In genomic region chr3:58337190-58337589, GRCh38 we compare ENCODE assay signal across 15 cellular contexts. TPM values are rescaled to one million over a fixed set of nuclear protein-coding genes. Genes with fewer than 3 reads are reported as not detected.
A peak's percentile ranks its signal among the peaks of the same experiment; 100 is the strongest.
DNase-seq lines count a peak whose midpoint lies in the region; ATAC-seq and TF ChIP-seq lines count a peak whose summit lies in the region.
"Had no signal": no experiment of that assay in that cellular context is flagged by ENCODE, and none has a peak within 500 bp of the region (broad histone marks: within the 10 kb centered on the region; RNA-seq: fewer than 3 reads in every experiment).

No MANE protein-coding gene starts in this region.

- no peak for DNase-seq in NB4 (ENCODE audit: low read depth)
- DNase-seq in mesendoderm, result no peak
- no peak for DNase-seq in activated T-cell treated with anti-CD3 and anti-CD28 coated beads, Interleukin-2, amount 50 U/mL, for 4 hours
- no peak for DNase-seq in left colon
- DNase-seq: GF-D8, GOT3, Kasumi-1, NCI-H1417 treated with DMSO at 0.1 percent for 48 hours, NCI-H1930, NCI-H2171, NCI-H446 treated with DMSO at 0.1 percent for 48 hours, NCI-H748 treated with DMSO at 0.1 percent for 48 hours had no signal

- H3K4me3 ChIP-seq in DOHH2 (ENCODE audit: low read length), result peak overlapping the region; percentile 68
- H3K4me3 ChIP-seq in NB4 (ENCODE audit: low read depth, low read length), result peak overlapping the region; percentile 81
- H3K4me3 ChIP-seq in mesendoderm (ENCODE audit: low read length), result no peak overlapping the region

- H3K27ac ChIP-seq in DOHH2 (ENCODE audit: low read depth, low read length), result peak overlapping the region; percentile 99
- H3K27ac ChIP-seq in mesendoderm (ENCODE audit: low read depth, low read length), result no peak overlapping the region

- H3K9me3 ChIP-seq in DOHH2 (ENCODE audit: control insufficient read depth, insufficient read depth, low read length), result no peaks in the 10 kb centered on the region

- H3K4me1 ChIP-seq in DOHH2 (ENCODE audit: control insufficient read depth, low read length) (peaks cover 71% of the 10 kb centered on the region), mesendoderm (ENCODE audit: control insufficient read depth, low read depth, low read length) (no peaks in the 10 kb centered on the region)

- WGBS in mesendoderm (ENCODE audit: extremely low coverage, insufficient coverage, low lambda C conversion rate), result no CpG with 5 or more reads among the region's 1 CpG

- no peaks in the 10 kb centered on the region for H4K20me1 ChIP-seq in DOHH2 (ENCODE audit: control insufficient read depth, insufficient read depth, low read depth, low read length)

- no peaks in the 10 kb centered on the region for H3K9me2 ChIP-seq in DOHH2 (replicated peaks; ENCODE audit: control insufficient read depth, low read length)

- H3K36me3 Mint-ChIP-seq in dendritic cell treated with granulocyte-macrophage colony-stimulating factor and Interleukin-4, amounts not matched to agents 40 ng/mL and 50 ng/mL, for 4 days (ENCODE audit: low read depth), result peaks cover 54% of the 10 kb centered on the region
- peaks cover 12% of the 10 kb centered on the region for H3K36me3 Mint-ChIP-seq in activated T-cell treated with anti-CD3 and anti-CD28 coated beads, Interleukin-2, amount 50 U/mL, for 4 hours (ENCODE audit: insufficient read depth)

- H3K27me3 Mint-ChIP-seq in dendritic cell treated with granulocyte-macrophage colony-stimulating factor and Interleukin-4, amounts not matched to agents 40 ng/mL and 50 ng/mL, for 4 days, result no peaks in the 10 kb centered on the region
- H3K27me3 Mint-ChIP-seq in activated T-cell treated with anti-CD3 and anti-CD28 coated beads, Interleukin-2, amount 50 U/mL, for 4 hours (ENCODE audit: low read depth), result no peaks in the 10 kb centered on the region

- no peak for TF ChIP-seq POLR2A in NB4 (IDR thresholded peaks at IDR 0.05; ENCODE audit: extremely low read depth, insufficient read length)

- H3F3A ChIP-seq in DOHH2 (ENCODE audit: control insufficient read depth, insufficient read depth), result peaks cover 45% of the 10 kb centered on the region

- no peak for ATAC-seq in HG03196 (IDR thresholded peaks at IDR 0.05; ENCODE audit: unreplicated experiment)
- ATAC-seq in activated T-cell treated with anti-CD3 and anti-CD28 coated beads, Interleukin-2, amount 50 U/mL, for 4 hours, result no peak
- no peak for ATAC-seq in left colon

- H3K18ac ChIP-seq in mesendoderm (ENCODE audit: low read length), result no peak overlapping the region

- no peaks in the 10 kb centered on the region for H3K79me1 ChIP-seq in mesendoderm (ENCODE audit: low read length)

- no peak overlapping the region for H4K8ac ChIP-seq in mesendoderm (ENCODE audit: low read depth, low read length)

- TF ChIP-seq CTCF in DOHH2 (IDR thresholded peaks at IDR 0.05; ENCODE audit: low read depth, low read length, poor library complexity, severe bottlenecking) (no peak), NB4 (IDR thresholded peaks at IDR 0.05; ENCODE audit: low read depth, low read length) (no peak)

- H3K36me3 ChIP-seq in DOHH2 (ENCODE audit: control insufficient read depth, low read length) (peaks cover 83% of the 10 kb centered on the region), mesendoderm (ENCODE audit: control insufficient read depth, insufficient read depth, low read length) (no peaks in the 10 kb centered on the region)

- H3K79me2 ChIP-seq in DOHH2 (ENCODE audit: control insufficient read depth, low read length) (peaks cover 97% of the 10 kb centered on the region), mesendoderm (ENCODE audit: control insufficient read depth, insufficient read depth, low read length) (no peaks in the 10 kb centered on the region)

- H3K4ac ChIP-seq in mesendoderm (ENCODE audit: low read depth, low read length), result no peak overlapping the region

- H3K4me1 Mint-ChIP-seq in dendritic cell treated with granulocyte-macrophage colony-stimulating factor and Interleukin-4, amounts not matched to agents 40 ng/mL and 50 ng/mL, for 4 days (ENCODE audit: low read depth), result peaks cover 50% of the 10 kb centered on the region
- peaks cover 38% of the 10 kb centered on the region for H3K4me1 Mint-ChIP-seq in activated T-cell treated with anti-CD3 and anti-CD28 coated beads, Interleukin-2, amount 50 U/mL, for 4 hours (ENCODE audit: low read depth)

- peak overlapping the region; percentile 22 for H3K27ac Mint-ChIP-seq in dendritic cell treated with granulocyte-macrophage colony-stimulating factor and Interleukin-4, amounts not matched to agents 40 ng/mL and 50 ng/mL, for 4 days

- H3K4me2 ChIP-seq in DOHH2 (ENCODE audit: low read length) (peak overlapping the region; percentile 98), mesendoderm (ENCODE audit: low read length) (no peak overlapping the region)

- H3K56ac ChIP-seq in mesendoderm (ENCODE audit: low read length), result no peak overlapping the region

- intact Hi-C loops in dendritic cell treated with granulocyte-macrophage colony-stimulating factor and Interleukin-4, amounts not matched to agents 40 ng/mL and 50 ng/mL, for 4 days (cut with micrococcal nuclease), result no loop called here
- intact Hi-C loops in left colon (cut with DNase I, micrococcal nuclease), result no loop called here

- H2AK5ac ChIP-seq in mesendoderm (ENCODE audit: low read length), result no peak overlapping the region

- H4K5ac ChIP-seq in mesendoderm (ENCODE audit: low read length), result no peak overlapping the region

- no peaks in the 10 kb centered on the region for H3K9me3 Mint-ChIP-seq in dendritic cell treated with granulocyte-macrophage colony-stimulating factor and Interleukin-4, amounts not matched to agents 40 ng/mL and 50 ng/mL, for 4 days
- no peaks in the 10 kb centered on the region for H3K9me3 Mint-ChIP-seq in activated T-cell treated with anti-CD3 and anti-CD28 coated beads, Interleukin-2, amount 50 U/mL, for 4 hours

- no peaks in the 10 kb centered on the region for H3K27me3 ChIP-seq in DOHH2 (ENCODE audit: control insufficient read depth, low read length)
- H3K27me3 ChIP-seq in mesendoderm (ENCODE audit: insufficient read depth, low read length, poor library complexity), result no peaks in the 10 kb centered on the region

- H3K23ac ChIP-seq in mesendoderm (ENCODE audit: low read length), result no peak overlapping the region

- H2BK15ac ChIP-seq in mesendoderm (replicated peaks; ENCODE audit: low read depth), result no peak overlapping the region

- H2BK120ac ChIP-seq in mesendoderm (ENCODE audit: low read depth, low read length), result no peak overlapping the region

- no peak overlapping the region for H3K4me3 Mint-ChIP-seq in dendritic cell treated with granulocyte-macrophage colony-stimulating factor and Interleukin-4, amounts not matched to agents 40 ng/mL and 50 ng/mL, for 4 days
- H3K4me3 Mint-ChIP-seq in activated T-cell treated with anti-CD3 and anti-CD28 coated beads, Interleukin-2, amount 50 U/mL, for 4 hours, result no peak overlapping the region

- no peak overlapping the region for H2BK5ac ChIP-seq in mesendoderm (ENCODE audit: low read length)

- H3K9ac ChIP-seq in mesendoderm (ENCODE audit: low read length), result no peak overlapping the region

RNA-seq across cellular contexts. Expression of gene PXK, which starts 4.5 kb away (rescaled TPM):
- 5.3 TPM for polyA plus RNA-seq in mesendoderm (2013, experiment 1 of 2)
- polyA plus RNA-seq in mesendoderm (2013, experiment 2 of 2), result 5.1 TPM
- 10 to 100 TPM; 30.1 to 40.2 (median 32.2) TPM for total RNA-seq in activated T-cell treated with anti-CD3 and anti-CD28 coated beads, Interleukin-2, amount 50 U/mL, for 4 hours
- total RNA-seq in left colon, result 10 to 100 TPM; 10.2 to 12.6 TPM

RNA-seq across cellular contexts. Expression of gene HTD2, which starts 30.9 kb away (rescaled TPM):
- 6.4 TPM for polyA plus RNA-seq in mesendoderm (2013, experiment 1 of 2)
- polyA plus RNA-seq in mesendoderm (2013, experiment 2 of 2), result 4.3 TPM
- 10 to 100 TPM; 14.4 to 16.1 (median 15.9) TPM for total RNA-seq in activated T-cell treated with anti-CD3 and anti-CD28 coated beads, Interleukin-2, amount 50 U/mL, for 4 hours
- 10 to 100 TPM in 1 of 2 donors, 1 to 10 TPM in 1; 8.2 to 13.0 TPM for total RNA-seq in left colon

RNA-seq across cellular contexts. Expression of gene RPP14, which starts 31.1 kb away (rescaled TPM):
- 19.3 TPM for polyA plus RNA-seq in mesendoderm (2013, experiment 1 of 2)
- polyA plus RNA-seq in mesendoderm (2013, experiment 2 of 2), result 19.4 TPM
- total RNA-seq in activated T-cell treated with anti-CD3 and anti-CD28 coated beads, Interleukin-2, amount 50 U/mL, for 4 hours, result 10 to 100 TPM; 21.6 to 24.8 (median 23.8) TPM
- 10 to 100 TPM; 19.9 to 21.3 TPM for total RNA-seq in left colon
